8 cellular contexts compared by ENCODE assay signal in genomic region chr1:145918144-145918991, GRCh38. TPM values are rescaled to one million over a fixed set of nuclear protein-coding genes. Genes with fewer than 3 reads are reported as not detected.
A peak's percentile ranks its signal among the peaks of the same experiment; 100 is the strongest.
DNase-seq lines count a peak whose midpoint lies in the region; ATAC-seq, FAIRE-seq and TF ChIP-seq lines count a peak whose summit lies in the region.

Gene PEX11B, minus strand, starts transcription at chr1:145918717. Its CDS starts 29 bp downstream, at chr1:145918688.

- peaks cover 15% of the 10 kb centered on the region for H3K4me1 Mint-ChIP-seq in astrocyte (ENCODE audit: low read depth, unreplicated experiment)

- H2AFZ ChIP-seq in astrocyte (ENCODE audit: low read depth, low read length) (peak within 1 kb of the TSS; percentile 85), hepatocyte (peak within 1 kb of the TSS; percentile 30)

- H3K36me3 ChIP-seq in astrocyte (ENCODE audit: insufficient read depth, low read length) (peaks cover 8% of the 10 kb centered on the region), hepatocyte (replicated peaks; ENCODE audit: insufficient read depth, low read depth) (no peaks in the 10 kb centered on the region)

- H3K27ac ChIP-seq in astrocyte (ENCODE audit: low read depth, low read length) (peak within 1 kb of the TSS; percentile 90), hepatocyte (peak within 1 kb of the TSS; percentile 87)

- H3K36me3 Mint-ChIP-seq in astrocyte (ENCODE audit: low read depth, unreplicated experiment) = peaks cover 5% of the 10 kb centered on the region

- 3% methylated on average over 45 of the region's 51 CpGs for WGBS in hepatocyte (ENCODE audit: low lambda C conversion rate, missing lambda C conversion rate)

- DNase-seq in GM18507 (ENCODE audit: extremely low spot score, insufficient read length, low read depth) = peak; percentile 85
- DNase-seq in NCI-H2081 (lab: John Stamatoyannopoulos, UW) = peak; percentile 91 to 93
- peak; percentile 88 for DNase-seq in T-helper 9 cell
- DNase-seq in astrocyte (ENCODE audit: low read depth) = peak; percentile 88
- DNase-seq in hepatocyte (ENCODE audit: low spot score) = peak; percentile 92
- peak; percentile 62 for DNase-seq in retinal pigment epithelial cell (ENCODE audit: low read depth)

- no peaks in the 10 kb centered on the region for H4K20me1 ChIP-seq in astrocyte (ENCODE audit: insufficient read depth, low read length)
- H4K20me1 ChIP-seq in hepatocyte (ENCODE audit: insufficient read depth, poor library complexity, severe bottlenecking) = no peaks in the 10 kb centered on the region

- no peaks in the 10 kb centered on the region for H3K27me3 ChIP-seq in astrocyte (ENCODE audit: insufficient read depth, low read length)
- H3K27me3 ChIP-seq in hepatocyte = no peaks in the 10 kb centered on the region

- H3K79me2 ChIP-seq in astrocyte (ENCODE audit: insufficient read depth, low read length) (peaks cover 16% of the 10 kb centered on the region), hepatocyte (peaks cover 19% of the 10 kb centered on the region)

- peak; percentile 89 for FAIRE-seq in GM18507 (lab: Jason Lieb, UNC)
- no peak for FAIRE-seq in astrocyte (lab: Jason Lieb, UNC)

- peak within 1 kb of the TSS; percentile 89 for H3K4me3 Mint-ChIP-seq in astrocyte (ENCODE audit: unreplicated experiment)

- H3K4me2 ChIP-seq in astrocyte (ENCODE audit: low read length) = peak within 1 kb of the TSS; percentile 99
- peak within 1 kb of the TSS; percentile 97 for H3K4me2 ChIP-seq in hepatocyte

- TF ChIP-seq CTCF in astrocyte (IDR thresholded peaks at IDR 0.05; ENCODE audit: insufficient read depth, low read depth, low read length) (no peak), hepatocyte (IDR thresholded peaks at IDR 0.05; ENCODE audit: poor library complexity) (no peak), retinal pigment epithelial cell (conservative IDR thresholded peaks at IDR 0.05; ENCODE audit: low read depth, low read length) (no peak)

- H3K27ac Mint-ChIP-seq in astrocyte (ENCODE audit: unreplicated experiment) = peak within 1 kb of the TSS; percentile 83

- no peaks in the 10 kb centered on the region for H3K9me3 Mint-ChIP-seq in astrocyte (ENCODE audit: unreplicated experiment)

- ATAC-seq in HG03039 (IDR thresholded peaks at IDR 0.05; ENCODE audit: unreplicated experiment) = peak; percentile 78
- no peak for ATAC-seq in GM18519 (IDR thresholded peaks at IDR 0.05; ENCODE audit: low FRiP score, unreplicated experiment)

- peak within 1 kb of the TSS; percentile 90 for H3K9ac ChIP-seq in astrocyte (ENCODE audit: low read length)

- H3K9me3 ChIP-seq in astrocyte (ENCODE audit: insufficient read depth, low read depth, low read length) (no peaks in the 10 kb centered on the region), hepatocyte (ENCODE audit: low read depth) (no peaks in the 10 kb centered on the region)

- H3K27me3 Mint-ChIP-seq in astrocyte (ENCODE audit: low read depth, unreplicated experiment) = no peaks in the 10 kb centered on the region

- H3K4me1 ChIP-seq in astrocyte (ENCODE audit: insufficient read depth, low read length) = peaks cover 20% of the 10 kb centered on the region
- H3K4me1 ChIP-seq in hepatocyte (ENCODE audit: insufficient read depth) = peaks cover 20% of the 10 kb centered on the region

- no peaks in the 10 kb centered on the region for H3K9me2 ChIP-seq in hepatocyte (replicated peaks; ENCODE audit: insufficient read depth)

- peak within 1 kb of the TSS; percentile 92 for H3K4me3 ChIP-seq in astrocyte (ENCODE audit: insufficient read depth, low read depth, low read length)
- peak within 1 kb of the TSS; percentile 19 for H3K4me3 ChIP-seq in hepatocyte
- peak within 1 kb of the TSS; percentile 95 for H3K4me3 ChIP-seq in retinal pigment epithelial cell (ENCODE audit: low read length)

RNA-seq across cellular contexts. Expression of gene PEX11B, which starts in this region (rescaled TPM):
- total RNA-seq in astrocyte (19.9 and 20.7 TPM in 2 replicates), hepatocyte (28.1 and 32.3 TPM in 2 replicates)
- polyA plus RNA-seq in hepatocyte = 26.8 and 30.4 TPM in 2 replicates

Comparison
In these comparisons a context has a peak if more than half of its experiments do, and no peak if none do; other contexts are left out.
1. H3K4me3 ChIP-seq: peak in every context shown above with its lines; median percentile 95 in retinal pigment epithelial cell; 92 in astrocyte; 19 in hepatocyte.